ENCODE assay signal across 11 cellular contexts in genomic region chr1:177817969-177818872, GRCh38.
DNase-seq lines count a peak whose midpoint lies in the region; ATAC-seq and TF ChIP-seq lines count a peak whose summit lies in the region.
"Had no signal": no experiment of that assay in that cellular context is flagged by ENCODE, and none has a peak within 500 bp of the region (broad histone marks: within the 10 kb centered on the region; RNA-seq: fewer than 3 reads in every experiment).

No MANE protein-coding gene starts in this region.

- H3K4me3 ChIP-seq in body of pancreas: no peak overlapping the region
- H3K4me3 ChIP-seq: pancreas had no signal

- DNase-seq in neural crest cell (ENCODE audit: low read depth, low spot score) (no peak), body of pancreas (no peak), NCI-H1048 (lab: John Stamatoyannopoulos, UW) (no peak)
- DNase-seq in activated CD4-positive, alpha-beta memory T cell treated with anti-CD3 and anti-CD28 coated beads for 36 hours: no peak
- DNase-seq: DND-41, NCI-H1930, pancreas, SHP77 had no signal

- no peaks in the 10 kb centered on the region for H3K27me3 ChIP-seq in body of pancreas
- H3K27me3 ChIP-seq: pancreas had no signal

- WGBS in body of pancreas, 2 donors: 56 to 61% methylated on average over 7 of the region's 7 CpGs

- H3K36me3 ChIP-seq in body of pancreas (replicated peaks in 1 of 2; ENCODE audit: insufficient read depth in 1 of 2, low read depth in 2 of 2): no peaks in the 10 kb centered on the region
- H3K36me3 ChIP-seq: pancreas had no signal

- no peak overlapping the region for H3K4me3 Mint-ChIP-seq in neural crest cell
- H3K4me3 Mint-ChIP-seq in activated CD4-positive, alpha-beta memory T cell treated with anti-CD3 and anti-CD28 coated beads for 36 hours: no peak overlapping the region

- TF ChIP-seq CTCF in neural crest cell (conservative IDR thresholded peaks at IDR 0.05) (no peak), body of pancreas (IDR thresholded peaks at IDR 0.05) (no peak)

- peak; percentile 93 for ATAC-seq in GM19023 (IDR thresholded peaks at IDR 0.05; ENCODE audit: unreplicated experiment)
- peak; percentile 93 for ATAC-seq in GM21825 (IDR thresholded peaks at IDR 0.05; ENCODE audit: unreplicated experiment)
- ATAC-seq in HG03432 (IDR thresholded peaks at IDR 0.05; ENCODE audit: unreplicated experiment): peak; percentile 94
- ATAC-seq in body of pancreas: no peak

- peak overlapping the region; percentile 84 for H3K27ac Mint-ChIP-seq in neural crest cell (ENCODE audit: unreplicated experiment)
- H3K27ac Mint-ChIP-seq in activated CD4-positive, alpha-beta memory T cell treated with anti-CD3 and anti-CD28 coated beads for 36 hours: no peak overlapping the region

- no peaks in the 10 kb centered on the region for H3K36me3 Mint-ChIP-seq in neural crest cell (ENCODE audit: low read depth)
- H3K36me3 Mint-ChIP-seq in activated CD4-positive, alpha-beta memory T cell treated with anti-CD3 and anti-CD28 coated beads for 36 hours: no peaks in the 10 kb centered on the region

- H3K9me3 Mint-ChIP-seq in neural crest cell: peaks cover 10% of the 10 kb centered on the region
- H3K9me3 Mint-ChIP-seq in activated CD4-positive, alpha-beta memory T cell treated with anti-CD3 and anti-CD28 coated beads for 36 hours: peaks cover 14% of the 10 kb centered on the region

- H3K4me1 ChIP-seq in body of pancreas: no peaks in the 10 kb centered on the region
- H3K4me1 ChIP-seq: pancreas had no signal

- H3K4me1 Mint-ChIP-seq in neural crest cell: no peaks in the 10 kb centered on the region
- no peaks in the 10 kb centered on the region for H3K4me1 Mint-ChIP-seq in activated CD4-positive, alpha-beta memory T cell treated with anti-CD3 and anti-CD28 coated beads for 36 hours (ENCODE audit: low read depth)

- intact Hi-C loops in body of pancreas (cut with DNase I): no loop called here
- intact Hi-C loops in activated CD4-positive, alpha-beta memory T cell treated with anti-CD3 and anti-CD28 coated beads for 36 hours (cut with micrococcal nuclease): no loop called here

- CTCF ChIA-PET in activated CD4-positive, alpha-beta memory T cell treated with anti-CD3 and anti-CD28 coated beads for 36 hours (lab: Charles Lee): no interaction called here

- POLR2A ChIA-PET in activated CD4-positive, alpha-beta memory T cell treated with anti-CD3 and anti-CD28 coated beads for 36 hours (lab: Charles Lee): no interaction called here

- peaks cover 3% of the 10 kb centered on the region for H3K27me3 Mint-ChIP-seq in neural crest cell (ENCODE audit: low read depth)
- H3K27me3 Mint-ChIP-seq in activated CD4-positive, alpha-beta memory T cell treated with anti-CD3 and anti-CD28 coated beads for 36 hours: no peaks in the 10 kb centered on the region

- H3K27ac ChIP-seq in body of pancreas: no peak overlapping the region
- H3K27ac ChIP-seq: pancreas had no signal

- no peak for TF ChIP-seq POLR2A in body of pancreas (IDR thresholded peaks at IDR 0.05)

- H3K9me3 ChIP-seq in body of pancreas: no peaks in the 10 kb centered on the region
- H3K9me3 ChIP-seq: pancreas had no signal
